In genomic region chr15:40253179-40253790, GRCh38 we compare ENCODE assay signal across 1 cellular context.
TF ChIP-seq lines count a peak whose summit lies in the region.

No MANE protein-coding gene starts in this region.

TF ChIP-seq in H1, 55 proteins besides CTCF, POLR2A, EP300 and RAD21:
- TF ChIP-seq CHD1 (IDR thresholded peaks at IDR 0.05; ENCODE audit: low read depth, low read length) (no peak), SUZ12 (IDR thresholded peaks at IDR 0.05; ENCODE audit: low read length) (peak; percentile 44; the same call in 1 of the 2 replicates)
